Comparison of ENCODE assay signal across 8 cellular contexts in the genomic region with DNA sequence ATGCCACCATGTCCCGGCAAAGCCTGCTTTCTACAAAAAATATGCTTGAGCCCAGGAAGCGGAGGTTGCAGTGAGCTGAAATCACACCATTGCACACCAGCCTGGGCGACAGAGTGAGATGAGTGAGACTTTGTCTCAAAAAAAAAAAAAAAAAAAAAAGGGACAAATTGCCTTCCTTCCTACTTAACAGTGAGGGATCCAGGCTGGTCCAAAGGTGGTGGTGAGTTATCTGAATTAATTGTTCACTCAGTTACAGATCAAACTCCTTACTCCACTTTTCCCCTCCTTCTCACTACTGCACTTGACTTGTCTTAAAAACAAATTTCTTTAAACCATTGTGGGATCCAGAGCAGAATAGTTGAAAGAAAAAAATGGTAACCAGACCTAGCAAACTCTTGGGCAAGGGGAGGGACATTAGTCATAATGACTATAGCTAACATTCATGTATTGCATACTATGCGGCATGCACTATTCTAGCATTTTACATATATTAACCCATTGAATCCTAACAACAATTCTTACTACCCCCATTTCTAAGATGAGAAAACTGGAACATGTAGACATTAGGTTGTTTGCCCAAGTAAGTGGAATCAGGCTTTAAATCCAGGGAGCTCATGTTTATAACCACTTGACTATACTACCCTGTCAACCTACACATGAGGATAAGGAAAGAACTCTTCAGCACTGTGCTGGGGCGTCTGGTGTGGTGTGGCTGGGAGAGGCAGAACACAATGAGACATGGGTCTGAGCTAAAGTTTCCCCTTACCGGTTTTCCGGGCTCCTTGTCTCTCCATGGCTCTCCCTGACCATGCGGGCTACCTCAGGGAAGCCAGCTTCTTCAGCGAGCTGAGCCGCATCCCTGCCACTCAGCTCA. TPM values are rescaled to one million over a fixed set of nuclear protein-coding genes. Genes with fewer than 3 reads are reported as not detected.
DNase-seq lines count a peak whose midpoint lies in the region; ATAC-seq and TF ChIP-seq lines count a peak whose summit lies in the region.

No MANE protein-coding gene starts in this region.

- H3K4me3 Mint-ChIP-seq in Calu3 (ENCODE audit: low read depth, unreplicated experiment) = peak overlapping the region; percentile 92
- peak overlapping the region; percentile 97 for H3K4me3 Mint-ChIP-seq in endodermal cell

- TF ChIP-seq CTCF in Calu3 (IDR thresholded peaks at IDR 0.05; ENCODE audit: unreplicated experiment) (no peak), OCI-LY7 (conservative IDR thresholded peaks at IDR 0.05; ENCODE audit: low read length) (no peak), endodermal cell (conservative IDR thresholded peaks at IDR 0.05) (no peak), ovary (IDR thresholded peaks at IDR 0.05) (no peak)

- H3K4me3 ChIP-seq in OCI-LY7 (ENCODE audit: low read depth, low read length, poor library complexity, severe bottlenecking) = peak overlapping the region; percentile 99
- H3K4me3 ChIP-seq in endodermal cell (ENCODE audit: low read length) = peak overlapping the region; percentile 96
- H3K4me3 ChIP-seq in ovary = peak overlapping the region; percentile 78

- peaks cover 51% of the 10 kb centered on the region for H3K36me3 ChIP-seq in OCI-LY7 (ENCODE audit: insufficient read depth, low read length)
- peaks cover 37% of the 10 kb centered on the region for H3K36me3 ChIP-seq in endodermal cell (ENCODE audit: control insufficient read depth, insufficient read depth, low read length)
- H3K36me3 ChIP-seq in ovary = no peaks in the 10 kb centered on the region

- WGBS in endodermal cell (ENCODE audit: insufficient coverage in 1 of 2, insufficient read length in 1 of 2), 2 experiments = 86 to 87% methylated on average over 6 to 10 of the region's 10 CpGs
- WGBS in ovary, 3 donors = 38 to 50% (median 46%) methylated on average over 10 of the region's 10 CpGs

- CTCF ChIA-PET in Calu3 (lab: Charles Lee) = interaction anchor here (0.7 to 1.1 kb wide), 3 partner anchors 41 to 595 kb away, joined by 3 to 6 read pairs (median 3); a partner anchor contains a TSS
- CTCF ChIA-PET in OCI-LY7 (lab: Charles Lee; ENCODE audit: unreplicated experiment) = no interaction called here

- TF ChIP-seq EP300 in ovary (IDR thresholded peaks at IDR 0.05) = no peak

- H3K9me3 ChIP-seq in OCI-LY7 (ENCODE audit: low read length) (no peaks in the 10 kb centered on the region), endodermal cell (ENCODE audit: control insufficient read depth, low read length) (no peaks in the 10 kb centered on the region), ovary (no peaks in the 10 kb centered on the region)

- H3K79me2 ChIP-seq in OCI-LY7 (ENCODE audit: insufficient read depth, low read depth, low read length) = peaks cover 56% of the 10 kb centered on the region

- H2AFZ ChIP-seq in OCI-LY7 (ENCODE audit: low read length) = no peak overlapping the region

- no peak overlapping the region for H3K9ac ChIP-seq in endodermal cell (ENCODE audit: extremely low read depth, low read length, poor library complexity, severe bottlenecking)

- POLR2A ChIA-PET in OCI-LY7 (lab: Charles Lee) = interaction anchor here (0.6 to 2.0 kb wide), 11 partner anchors 10 to 261 kb away, joined by 3 to 10 read pairs (median 4); a partner anchor contains a TSS

- H3K27ac Mint-ChIP-seq in Calu3 (ENCODE audit: unreplicated experiment) = no peak overlapping the region
- H3K27ac Mint-ChIP-seq in endodermal cell = peak overlapping the region; percentile 99

- H3K9me2 ChIP-seq in OCI-LY7 (ENCODE audit: insufficient read depth, low read length) = no peaks in the 10 kb centered on the region

- peak overlapping the region; percentile 97 for H3K4me2 ChIP-seq in OCI-LY7 (ENCODE audit: low read length)

- DNase-seq in Calu3 (no peak), OCI-LY7 (ENCODE audit: low spot score) (no peak), endodermal cell (no peak), ovary (no peak), NCI-H1092 (lab: John Stamatoyannopoulos, UW) (no peak)
- no peak for DNase-seq in stimulated activated CD4-positive, alpha-beta T cell treated with anti-CD3 and anti-CD28 coated beads, Interleukin-15, amount 100 ng/mL, for 24 hours

- no peaks in the 10 kb centered on the region for H3K9me3 Mint-ChIP-seq in Calu3 (ENCODE audit: low read depth, unreplicated experiment)
- H3K9me3 Mint-ChIP-seq in endodermal cell = no peaks in the 10 kb centered on the region

- 0 out of 2 replicates have a peak, but pooled peaks cover 3% of the 10 kb centered on the region for H4K20me1 ChIP-seq in OCI-LY7 (ENCODE audit: insufficient read depth, low read length)

- no peak for ATAC-seq in HG02840 (IDR thresholded peaks at IDR 0.05; ENCODE audit: low FRiP score, unreplicated experiment)
- ATAC-seq in HG02970 (IDR thresholded peaks at IDR 0.05; ENCODE audit: low FRiP score, unreplicated experiment) = no peak

- H3K27ac ChIP-seq in OCI-LY7 (ENCODE audit: low read depth, low read length, poor library complexity, severe bottlenecking) (peak overlapping the region; percentile 90), endodermal cell (ENCODE audit: low read depth, low read length) (no peak overlapping the region), ovary (peak overlapping the region; percentile 85 to 90)

- no peaks in the 10 kb centered on the region for H3K27me3 ChIP-seq in endodermal cell (ENCODE audit: control insufficient read depth, insufficient read depth, low read length, poor library complexity, severe bottlenecking)
- no peaks in the 10 kb centered on the region for H3K27me3 ChIP-seq in ovary

- BruUV-seq in Calu3 (replicated peaks; lab: Mats Ljungman, UMichigan) (no TSS peak), OCI-LY7 (replicated peaks; lab: Mats Ljungman, UMichigan) (no TSS peak)

- TF ChIP-seq POLR2A in ovary (IDR thresholded peaks at IDR 0.05) = no peak

- H3K36me3 Mint-ChIP-seq in Calu3 (ENCODE audit: insufficient read depth, unreplicated experiment) (peaks cover 98% of the 10 kb centered on the region), endodermal cell (ENCODE audit: low read depth) (peaks cover 43% of the 10 kb centered on the region)

- intact Hi-C loops in Calu3 (cut with micrococcal nuclease; ENCODE audit: unreplicated experiment) (no loop called here), OCI-LY7 (cut with micrococcal nuclease; ENCODE audit: unreplicated experiment) (no loop called here), ovary (cut with DNase I) (no loop called here)

- H3K4me1 ChIP-seq in OCI-LY7 (ENCODE audit: insufficient read depth, low read length, poor library complexity, severe bottlenecking) (peaks cover 62% of the 10 kb centered on the region), endodermal cell (ENCODE audit: control insufficient read depth, insufficient read depth, low read length) (peaks cover 11% of the 10 kb centered on the region), ovary (ENCODE audit: insufficient read depth) (peaks cover 25% of the 10 kb centered on the region)

- peaks cover 64% of the 10 kb centered on the region for H3K4me1 Mint-ChIP-seq in Calu3 (ENCODE audit: low read depth, unreplicated experiment)
- peaks cover 37% of the 10 kb centered on the region for H3K4me1 Mint-ChIP-seq in endodermal cell

- no peaks in the 10 kb centered on the region for H3K27me3 Mint-ChIP-seq in Calu3 (ENCODE audit: unreplicated experiment)
- H3K27me3 Mint-ChIP-seq in endodermal cell (ENCODE audit: insufficient read depth) = no peaks in the 10 kb centered on the region

RNA-seq across cellular contexts. Expression of a gene that starts 1.5 kb away (rescaled TPM):
- total RNA-seq in Calu3 (2022) (32.2 and 35.6 TPM in 2 replicates), OCI-LY7 (2022) (38.8 and 40.7 TPM in 2 replicates), endodermal cell (10 to 100 TPM; 16.1 to 21.3 TPM), ovary (10 to 100 TPM; 14.6 to 19.9 (median 16.5) TPM)
- 34.3 and 50.9 TPM in 2 replicates for total RNA-seq in OCI-LY7 (2014; rRNA removed; shearing (Covaris generic))
- 25.9 TPM for polyA plus RNA-seq in endodermal cell (2013, experiment 1 of 2)
- polyA plus RNA-seq in endodermal cell (2013, experiment 2 of 2) = 24.4 TPM
- 10 to 100 TPM; 25.1 to 26.6 TPM for polyA plus RNA-seq in ovary

RNA-seq across cellular contexts. Expression of a gene that starts 2.6 kb away (rescaled TPM):
- total RNA-seq in Calu3 (2022) (337 and 357 TPM in 2 replicates), OCI-LY7 (2022) (245 and 254 TPM in 2 replicates), endodermal cell (100 to 1,000 TPM; 155 to 171 TPM), ovary (100 to 1,000 TPM; 120 to 258 (median 139) TPM)
- total RNA-seq in OCI-LY7 (2014; rRNA removed; shearing (Covaris generic)) = 207 and 230 TPM in 2 replicates
- 227 TPM for polyA plus RNA-seq in endodermal cell (2013, experiment 1 of 2)
- 191 TPM for polyA plus RNA-seq in endodermal cell (2013, experiment 2 of 2)
- 100 to 1,000 TPM; 186 to 240 TPM for polyA plus RNA-seq in ovary

RNA-seq across cellular contexts. Expression of a gene that starts 2.7 kb away (rescaled TPM):
- total RNA-seq in Calu3 (2022) = 40.3 and 42.9 TPM in 2 replicates
- 17.5 and 18.5 TPM in 2 replicates for total RNA-seq in OCI-LY7 (2014; rRNA removed; shearing (Covaris generic))
- total RNA-seq in OCI-LY7 (2022) = 16.7 and 17.4 TPM in 2 replicates
- total RNA-seq in endodermal cell = 10 to 100 TPM; 14.0 to 14.9 TPM
- 9.6 TPM for polyA plus RNA-seq in endodermal cell (2013, experiment 1 of 2)
- polyA plus RNA-seq in endodermal cell (2013, experiment 2 of 2) = 9.5 TPM
- 10 to 100 TPM; 13.9 to 26.2 (median 22.6) TPM for total RNA-seq in ovary
- 10 to 100 TPM; 15.9 to 17.6 TPM for polyA plus RNA-seq in ovary

RNA-seq across cellular contexts. Expression of a gene that starts 6.5 kb away (rescaled TPM):
- total RNA-seq in Calu3 (2022) (44.6 and 45.1 TPM in 2 replicates), OCI-LY7 (2022) (28.7 and 32.0 TPM in 2 replicates), endodermal cell (10 to 100 TPM; 13.9 to 17.0 TPM), ovary (10 to 100 TPM in 5 of 7 donors, 1 to 10 TPM in 2; 8.5 to 28.4 (median 13.1) TPM)
- 12.3 and 15.9 TPM in 2 replicates for total RNA-seq in OCI-LY7 (2014; rRNA removed; shearing (Covaris generic))
- polyA plus RNA-seq in endodermal cell (2013, experiment 1 of 2) = 19.7 TPM
- 14.6 TPM for polyA plus RNA-seq in endodermal cell (2013, experiment 2 of 2)
- polyA plus RNA-seq in ovary = 10 to 100 TPM; 11.4 to 15.0 TPM

RNA-seq across cellular contexts. Expression of a gene that starts 7.6 kb away (rescaled TPM):
- total RNA-seq in Calu3 (2022) = 2.6 and 3.6 TPM in 2 replicates
- total RNA-seq in OCI-LY7 (2014; rRNA removed; shearing (Covaris generic)) = 0.13 and 1.5 TPM in 2 replicates
- total RNA-seq in OCI-LY7 (2022) = 2.1 and 3.6 TPM in 2 replicates
- 1 to 10 TPM; 1.6 to 3.2 TPM for total RNA-seq in endodermal cell
- 6.1 TPM for polyA plus RNA-seq in endodermal cell (2013, experiment 1 of 2)
- polyA plus RNA-seq in endodermal cell (2013, experiment 2 of 2) = 6.9 TPM
- total RNA-seq in ovary = 1 to 10 TPM; 1.3 to 7.2 (median 4.0) TPM
- 1 to 10 TPM; 1.5 to 7.7 TPM for polyA plus RNA-seq in ovary
